ENCODE assay signal across 19 cellular contexts in the genomic region with DNA sequence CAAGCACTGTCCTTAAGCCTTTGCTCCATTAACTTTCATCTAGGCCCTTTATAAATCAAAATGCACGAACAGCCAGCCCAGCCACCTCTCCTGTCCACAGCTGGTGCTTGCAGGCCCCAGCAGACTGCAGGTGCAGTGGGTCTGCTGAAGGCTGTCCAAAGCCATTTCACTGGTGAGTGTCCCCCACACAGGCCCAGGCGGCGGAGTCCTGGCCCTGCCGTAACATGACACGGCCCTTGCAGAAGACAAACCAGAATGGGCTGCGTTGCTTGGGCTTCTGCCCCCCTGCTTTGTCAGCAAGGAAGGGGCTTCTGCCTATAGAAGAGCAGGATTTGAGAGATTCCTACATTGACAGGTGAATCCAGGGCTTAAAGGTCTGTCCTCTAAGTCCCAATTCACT.
"Had no signal": no experiment of that assay in that cellular context is flagged by ENCODE, and none has a peak within 500 bp of the region (broad histone marks: within the 10 kb centered on the region; RNA-seq: fewer than 3 reads in every experiment).

No MANE protein-coding gene starts in this region.

- H3K27ac ChIP-seq: brain microvascular endothelial cell, epithelial cell of prostate, parathyroid adenoma, thyroid gland had no signal

- DNase-seq: activated CD4-positive, alpha-beta T cell treated with anti-CD3 and anti-CD28 coated beads, Interleukin-2, amount 10 ng/mL, durations not matched to agents 7 days and 5 days; activated CD8-positive, alpha-beta memory T cell treated with anti-CD3 and anti-CD28 coated beads for 24 hours; activated naive CD4-positive, alpha-beta T cell treated with Interleukin-2 at 50 U/mL for 16 hours; anterior cingulate cortex; brain microvascular endothelial cell; effector memory CD8-positive, alpha-beta T cell; foreskin melanocyte; head of caudate nucleus; mammary epithelial cell; mucosa of descending colon; naive thymus-derived CD4-positive, alpha-beta T cell; stimulated activated CD4-positive, alpha-beta T cell treated with anti-CD3 and anti-CD28 coated beads, Interleukin-12 subunit alpha, Interleukin-12 subunit beta, amount 100 ng/mL, for 4 hours; stimulated activated CD4-positive, alpha-beta T cell treated with anti-CD3 and anti-CD28 coated beads, Interleukin-2, amount 100 ng/mL, for 24 hours; thyroid gland had no signal

- H3K27me3 ChIP-seq: brain microvascular endothelial cell, neutrophil, thyroid gland had no signal

- H3K4me3 Mint-ChIP-seq: activated CD4-positive, alpha-beta T cell treated with anti-CD3 and anti-CD28 coated beads, Interleukin-2, amount 10 ng/mL, durations not matched to agents 7 days and 5 days; central memory CD8-positive, alpha-beta T cell; effector memory CD8-positive, alpha-beta T cell; naive thymus-derived CD4-positive, alpha-beta T cell had no signal

- H3K27me3 Mint-ChIP-seq: activated CD4-positive, alpha-beta T cell treated with anti-CD3 and anti-CD28 coated beads, Interleukin-2, amount 10 ng/mL, durations not matched to agents 7 days and 5 days; central memory CD8-positive, alpha-beta T cell; effector memory CD8-positive, alpha-beta T cell; naive thymus-derived CD4-positive, alpha-beta T cell had no signal

- H3K36me3 ChIP-seq: brain microvascular endothelial cell, thyroid gland had no signal

- H3K79me2 ChIP-seq: parathyroid adenoma had no signal

- H3K4me1 ChIP-seq: parathyroid adenoma had no signal

- H3K4me3 ChIP-seq: mucosa of descending colon, thyroid gland had no signal

- H3K27ac Mint-ChIP-seq: activated CD4-positive, alpha-beta T cell treated with anti-CD3 and anti-CD28 coated beads, Interleukin-2, amount 10 ng/mL, durations not matched to agents 7 days and 5 days; naive thymus-derived CD4-positive, alpha-beta T cell had no signal

- H3K9me3 ChIP-seq: mucosa of descending colon, neutrophil, thyroid gland had no signal

- ATAC-seq: effector memory CD8-positive, alpha-beta T cell; left lobe of liver; mucosa of descending colon; naive thymus-derived CD4-positive, alpha-beta T cell had no signal

- H2AFZ ChIP-seq: parathyroid adenoma had no signal
